ENCODE assay signal across 10 cellular contexts in genomic region chr11:45181595-45182550, GRCh38. TPM values are rescaled to one million over a fixed set of nuclear protein-coding genes. Genes with fewer than 3 reads are reported as not detected.
DNase-seq lines count a peak whose midpoint lies in the region; ATAC-seq, FAIRE-seq and TF ChIP-seq lines count a peak whose summit lies in the region.
"Had no signal": no experiment of that assay in that cellular context is flagged by ENCODE, and none has a peak within 500 bp of the region (broad histone marks: within the 10 kb centered on the region; RNA-seq: fewer than 3 reads in every experiment).

No MANE protein-coding gene starts in this region.

- FAIRE-seq in endothelial cell of umbilical vein (lab: Jason Lieb, UNC) = peak; percentile 43

- WGBS in thyroid gland, 2 donors = 51 to 54% methylated on average over 23 to 24 of the region's 24 CpGs

- DNase-seq in RWPE2 (ENCODE audit: low spot score) = no peak
- peak; percentile 15 for DNase-seq in endothelial cell of umbilical vein (ENCODE audit: low read depth, low spot score)
- DNase-seq in thyroid gland = peak; percentile 44 to 49
- no peak for DNase-seq in COLO668 (lab: John Stamatoyannopoulos, UW; ENCODE audit: unreplicated experiment)
- DNase-seq in stimulated activated CD8-positive, alpha-beta memory T cell treated with anti-CD3 and anti-CD28 coated beads, Interleukin-4, amount 100 ng/mL, for 48 hours = no peak
- DNase-seq: T-helper 1 cell had no signal

- H3K27ac ChIP-seq in RWPE2 (ENCODE audit: poor library complexity, severe bottlenecking) = peak overlapping the region; percentile 50
- H3K27ac ChIP-seq in endothelial cell of umbilical vein (ENCODE audit: insufficient read depth, low read depth, low read length) = no peak overlapping the region
- peak overlapping the region; percentile 10 to 58 for H3K27ac ChIP-seq in mucosa of rectum (ENCODE audit: low read depth in 2 of 2, low read length in 2 of 2)
- H3K27ac ChIP-seq in thyroid gland = peak overlapping the region; percentile 94 to 97 (median 95)

- H3K27me3 ChIP-seq in RWPE2 (ENCODE audit: insufficient read depth, poor library complexity, severe bottlenecking) (no peaks in the 10 kb centered on the region), endothelial cell of umbilical vein (ENCODE audit: control insufficient read depth in 2 of 2, insufficient read depth in 2 of 2, low read length in 2 of 2) (no peaks in the 10 kb centered on the region), mucosa of rectum (ENCODE audit: control insufficient read depth in 2 of 2, insufficient read depth in 2 of 2, low read length in 2 of 2) (no peaks in the 10 kb centered on the region), thyroid gland (no peaks in the 10 kb centered on the region)
- H3K27me3 ChIP-seq: MG63 had no signal

- POLR2A ChIA-PET in endothelial cell of umbilical vein (lab: Charles Lee) = no interaction called here

- H3K4me2 ChIP-seq in endothelial cell of umbilical vein (ENCODE audit: insufficient read depth, low read length) = peak overlapping the region; percentile 54

- H3K4me1 ChIP-seq in RWPE2 (ENCODE audit: insufficient read depth, poor library complexity, severe bottlenecking) (peaks cover 9% of the 10 kb centered on the region), endothelial cell of umbilical vein (ENCODE audit: control insufficient read depth, extremely low read depth, insufficient read depth, low read length) (peaks cover 12% of the 10 kb centered on the region), mucosa of rectum (ENCODE audit: control insufficient read depth in 2 of 2, insufficient read depth in 2 of 2, low read length in 2 of 2) (peaks cover 12% of the 10 kb centered on the region in 2 donors), thyroid gland (peaks cover 28 to 45% of the 10 kb centered on the region in 2 donors)

- H3K79me2 ChIP-seq in endothelial cell of umbilical vein (ENCODE audit: control insufficient read depth, insufficient read depth, low read length) = no peaks in the 10 kb centered on the region

- H3K9me3 ChIP-seq in RWPE2 (ENCODE audit: severe bottlenecking) (no peaks in the 10 kb centered on the region), endothelial cell of umbilical vein (replicated peaks; ENCODE audit: control insufficient read depth, insufficient read depth, low read length) (no peaks in the 10 kb centered on the region), mucosa of rectum (ENCODE audit: control insufficient read depth in 2 of 2, low read length in 2 of 2) (no peaks in the 10 kb centered on the region), thyroid gland (no peaks in the 10 kb centered on the region)
- H3K9me3 ChIP-seq: MG63 had no signal

- H3K9me1 ChIP-seq in endothelial cell of umbilical vein (replicated peaks; ENCODE audit: control insufficient read depth, extremely low read depth, insufficient read depth, low read length) = no peaks in the 10 kb centered on the region

- TF ChIP-seq CTCF in RWPE2 (IDR thresholded peaks at IDR 0.05; ENCODE audit: poor library complexity, severe bottlenecking) (no peak), endothelial cell of umbilical vein (IDR thresholded peaks at IDR 0.05; ENCODE audit: extremely low read depth in 1 of 2, insufficient read depth in 1 of 2, low read depth in 1 of 2, low read length in 2 of 2) (no peak), thyroid gland (IDR thresholded peaks at IDR 0.05) (no peak)

- dilution Hi-C loops in endothelial cell of umbilical vein (cut with MboI; ENCODE audit: extremely low pct_ligation_motif_present, low sequenced_read_pairs) = no loop called here

- CTCF ChIA-PET in endothelial cell of umbilical vein (lab: Charles Lee) = interaction anchor here (0.7 to 5.5 kb wide), 11 partner anchors 15 to 590 kb away, joined by 3 to 35 read pairs (median 4); no protein-coding TSS in a partner anchor

- TF ChIP-seq POLR2A in endothelial cell of umbilical vein (IDR thresholded peaks at IDR 0.05; ENCODE audit: low read depth, low read length) (no peak), thyroid gland (IDR thresholded peaks at IDR 0.05) (no peak)

- BruUV-seq in endothelial cell of umbilical vein (replicated peaks; lab: Mats Ljungman, UMichigan) = TSS peak; percentile 13

- no peaks in the 10 kb centered on the region for H4K20me1 ChIP-seq in endothelial cell of umbilical vein (replicated peaks; ENCODE audit: control insufficient read depth, extremely low read depth, insufficient read depth, low read length)

- H3K36me3 ChIP-seq in RWPE2 (ENCODE audit: low read depth) (peaks cover 15% of the 10 kb centered on the region; the same call in 1 of the 2 replicates), endothelial cell of umbilical vein (ENCODE audit: control insufficient read depth in 2 of 2, extremely low read depth in 1 of 2, insufficient read depth in 2 of 2, low read length in 2 of 2) (peaks cover 0 to 14% of the 10 kb centered on the region in 2 experiments), mucosa of rectum (ENCODE audit: control insufficient read depth in 2 of 2, insufficient read depth in 2 of 2, low read length in 2 of 2) (peaks cover 9 to 11% of the 10 kb centered on the region in 2 donors), thyroid gland (no peaks in the 10 kb centered on the region)
- H3K36me3 ChIP-seq: MG63 had no signal

- ATAC-seq in RWPE2 (ENCODE audit: low read depth) (no peak), GM19452 (IDR thresholded peaks at IDR 0.05; ENCODE audit: unreplicated experiment) (no peak), HG02884 (IDR thresholded peaks at IDR 0.05; ENCODE audit: unreplicated experiment) (no peak)

- intact Hi-C loops in endothelial cell of umbilical vein (cut with micrococcal nuclease) = loop anchor here (1.0 to 5.0 kb wide), 2 partner anchors 28 to 70 kb away; no protein-coding TSS in a partner anchor
- intact Hi-C loops in thyroid gland (cut with DNase I) = loop anchor here (5.0 kb wide), 1 partner anchor 35 kb away; the partner anchor contains the start of gene PRDM11

- peak overlapping the region; percentile 73 for H3K4me3 ChIP-seq in RWPE2 (ENCODE audit: severe bottlenecking)
- peak overlapping the region in 1 of 3 experiments; percentile 33 for H3K4me3 ChIP-seq in endothelial cell of umbilical vein (replicated peaks in 1 of 3; ENCODE audit: insufficient read depth in 1 of 3, low read depth in 1 of 3, low read length in 3 of 3)
- H3K4me3 ChIP-seq in mucosa of rectum (ENCODE audit: low read length in 2 of 2) = peak overlapping the region in 1 of 2 donors; percentile 52
- H3K4me3 ChIP-seq in thyroid gland (replicated peaks in 1 of 3) = peak overlapping the region in 1 of 3 donors; percentile 55

- peak overlapping the region; percentile 37 for H2AFZ ChIP-seq in endothelial cell of umbilical vein (ENCODE audit: low read depth, low read length)

- H3K9ac ChIP-seq in endothelial cell of umbilical vein (replicated peaks; ENCODE audit: extremely low read depth, insufficient read depth, low read length) = no peak overlapping the region
- peak overlapping the region; percentile 29 to 76 for H3K9ac ChIP-seq in mucosa of rectum (ENCODE audit: low read depth in 1 of 2, low read length in 2 of 2)

TF ChIP-seq in endothelial cell of umbilical vein, 7 proteins besides CTCF, POLR2A, EP300 and RAD21:
- TF ChIP-seq GATA2 (IDR thresholded peaks at IDR 0.05; ENCODE audit: insufficient read depth, insufficient read length, low read depth, low read length) = no peak
TF ChIP-seq in endothelial cell of umbilical vein: peak in this region for 0.

RNA-seq across cellular contexts. Expression of gene PRDM11, which starts 35.4 kb away (rescaled TPM):
- total RNA-seq in endothelial cell of umbilical vein (13.9 and 14.1 TPM in 2 replicates), thyroid gland (10 to 100 TPM in 3 of 4 donors, 1 to 10 TPM in 1; 8.6 to 53.3 (median 31.0) TPM)
- 5.9 and 6.9 TPM in 2 replicates for polyA plus RNA-seq in endothelial cell of umbilical vein
- 5.3 and 6.8 TPM in 2 replicates for polyA plus RNA-seq in endothelial cell of umbilical vein (2011; cell fraction: cytosol; rRNA removed)
- 10.2 and 12.8 TPM in 2 replicates for polyA plus RNA-seq in endothelial cell of umbilical vein (2011; cell fraction: nucleus; rRNA removed)
- 5.9 and 8.8 TPM in 2 replicates for polyA plus RNA-seq in endothelial cell of umbilical vein (2012)
- polyA minus RNA-seq in endothelial cell of umbilical vein = 7.7 and 18.1 TPM in 2 replicates
- polyA minus RNA-seq in endothelial cell of umbilical vein (2011; cell fraction: cytosol; rRNA and poly(A)+ RNA removed) = 10.0 TPM
- 7.7 and 12.2 TPM in 2 replicates for polyA minus RNA-seq in endothelial cell of umbilical vein (2011; cell fraction: nucleus; rRNA and poly(A)+ RNA removed)

Comparison
In these comparisons a context has a peak if more than half of its experiments do, and no peak if none do; other contexts are left out.
1. DNase-seq: peak in endothelial cell of umbilical vein (single experiment) and thyroid gland (2 of 2); none in RWPE2 (single experiment), COLO668 (single experiment) and stimulated activated CD8-positive, alpha-beta memory T cell treated with anti-CD3 and anti-CD28 coated beads, Interleukin-4, amount 100 ng/mL, for 48 hours (single experiment).